Comparison of ENCODE assay signal across 13 cellular contexts in genomic region chr17:77326636-77327035, GRCh38.
DNase-seq lines count a peak whose midpoint lies in the region; ATAC-seq and TF ChIP-seq lines count a peak whose summit lies in the region.
"Had no signal": no experiment of that assay in that cellular context is flagged by ENCODE, and none has a peak within 500 bp of the region (broad histone marks: within the 10 kb centered on the region; RNA-seq: fewer than 3 reads in every experiment).

No MANE protein-coding gene starts in this region.

- no peaks in the 10 kb centered on the region for H3K36me3 Mint-ChIP-seq in activated naive CD8-positive, alpha-beta T cell
- no peaks in the 10 kb centered on the region for H3K36me3 Mint-ChIP-seq in activated naive CD8-positive, alpha-beta T cell treated with anti-CD3 and anti-CD28 coated beads, Interleukin-2, amount 50 U/mL, for 24 hours (ENCODE audit: low read depth)
- peaks cover 3% of the 10 kb centered on the region for H3K36me3 Mint-ChIP-seq in activated B cell treated with CpG ODN at 0.5 μM for 24 hours (ENCODE audit: low read depth)
- no peaks in the 10 kb centered on the region for H3K36me3 Mint-ChIP-seq in naive B cell

- CTCF ChIA-PET in activated B cell treated with CpG ODN at 0.5 μM for 24 hours (lab: Charles Lee): interaction anchor here (2.8 kb wide), 1 partner anchor 103 kb away, joined by 17 read pairs; no protein-coding TSS in a partner anchor

- no peaks in the 10 kb centered on the region for H3K9me3 Mint-ChIP-seq in activated naive CD8-positive, alpha-beta T cell (ENCODE audit: low read depth)
- H3K9me3 Mint-ChIP-seq in activated naive CD8-positive, alpha-beta T cell treated with anti-CD3 and anti-CD28 coated beads, Interleukin-2, amount 50 U/mL, for 24 hours: no peaks in the 10 kb centered on the region
- H3K9me3 Mint-ChIP-seq in activated B cell treated with CpG ODN at 0.5 μM for 24 hours: peaks cover 3% of the 10 kb centered on the region
- peaks cover 0 to 7% (median 0%) of the 10 kb centered on the region in 7 donors for H3K9me3 Mint-ChIP-seq in naive B cell

- peak overlapping the region; percentile 67 for H3K27ac Mint-ChIP-seq in activated naive CD8-positive, alpha-beta T cell
- no peak overlapping the region for H3K27ac Mint-ChIP-seq in activated naive CD8-positive, alpha-beta T cell treated with anti-CD3 and anti-CD28 coated beads, Interleukin-2, amount 50 U/mL, for 24 hours
- H3K27ac Mint-ChIP-seq in activated B cell treated with CpG ODN at 0.5 μM for 24 hours (peak overlapping the region; percentile 96), naive B cell (peak overlapping the region; percentile 34 to 99 (median 95))

- TF ChIP-seq CTCF in activated B cell treated with CpG ODN at 0.5 μM for 24 hours (IDR thresholded peaks at IDR 0.05): no peak

- DNase-seq in activated naive CD8-positive, alpha-beta T cell treated with anti-CD3 and anti-CD28 coated beads, Interleukin-2, amount 50 U/mL, for 24 hours: no peak
- DNase-seq in activated B cell treated with CpG ODN at 0.5 μM for 24 hours (no peak), naive B cell (no peak), ureter (ENCODE audit: low spot score) (peak; percentile 31), GF-D8 (lab: John Stamatoyannopoulos, UW) (no peak), SIG-M5 treated with dmso at 0.1 percent for 504 hours (lab: John Stamatoyannopoulos, UW; ENCODE audit: unreplicated experiment) (no peak), NAMALWA (ENCODE audit: low spot score) (no peak)
- DNase-seq: activated gamma-delta T cell, BE2C, cerebellar nuclear complex, NCI-H1930, NCI-H82 had no signal

- no peaks in the 10 kb centered on the region for H3K27me3 Mint-ChIP-seq in activated naive CD8-positive, alpha-beta T cell
- H3K27me3 Mint-ChIP-seq in activated naive CD8-positive, alpha-beta T cell treated with anti-CD3 and anti-CD28 coated beads, Interleukin-2, amount 50 U/mL, for 24 hours: no peaks in the 10 kb centered on the region
- H3K27me3 Mint-ChIP-seq in activated B cell treated with CpG ODN at 0.5 μM for 24 hours (no peaks in the 10 kb centered on the region), naive B cell (no peaks in the 10 kb centered on the region)

- POLR2A ChIA-PET in activated B cell treated with CpG ODN at 0.5 μM for 24 hours (lab: Charles Lee): interaction anchor here (0.5 to 7.3 kb wide), 9 partner anchors 20 to 632 kb away, joined by 3 to 87 read pairs (median 5); partner anchors contain the start of gene TNRC6C

- H3K4me1 Mint-ChIP-seq in activated naive CD8-positive, alpha-beta T cell (ENCODE audit: low read depth): peaks cover 52% of the 10 kb centered on the region
- peaks cover 48% of the 10 kb centered on the region for H3K4me1 Mint-ChIP-seq in activated naive CD8-positive, alpha-beta T cell treated with anti-CD3 and anti-CD28 coated beads, Interleukin-2, amount 50 U/mL, for 24 hours
- H3K4me1 Mint-ChIP-seq in activated B cell treated with CpG ODN at 0.5 μM for 24 hours: peaks cover 84% of the 10 kb centered on the region
- peaks cover 69 to 86% (median 76%) of the 10 kb centered on the region in 3 donors for H3K4me1 Mint-ChIP-seq in naive B cell

- peak overlapping the region; percentile 30 for H3K4me3 Mint-ChIP-seq in activated naive CD8-positive, alpha-beta T cell
- H3K4me3 Mint-ChIP-seq in activated naive CD8-positive, alpha-beta T cell treated with anti-CD3 and anti-CD28 coated beads, Interleukin-2, amount 50 U/mL, for 24 hours: no peak overlapping the region
- H3K4me3 Mint-ChIP-seq in activated B cell treated with CpG ODN at 0.5 μM for 24 hours (peak overlapping the region; percentile 32), naive B cell (peak overlapping the region in 2 of 8 donors; percentile 44 to 57)

- intact Hi-C loops in activated B cell treated with CpG ODN at 0.5 μM for 24 hours (cut with micrococcal nuclease): loop anchor here (10.0 kb wide), 1 partner anchor 558 kb away; no protein-coding TSS in a partner anchor

- no peak for ATAC-seq in activated naive CD8-positive, alpha-beta T cell treated with anti-CD3 and anti-CD28 coated beads, Interleukin-2, amount 50 U/mL, for 24 hours
- no peak for ATAC-seq in activated B cell treated with CpG ODN at 0.5 μM for 24 hours (ENCODE audit: low read depth)
- ATAC-seq in naive B cell (ENCODE audit: low read depth in 2 of 2): no peak
